Comparison of ENCODE assay signal across 11 cellular contexts in the genomic region with DNA sequence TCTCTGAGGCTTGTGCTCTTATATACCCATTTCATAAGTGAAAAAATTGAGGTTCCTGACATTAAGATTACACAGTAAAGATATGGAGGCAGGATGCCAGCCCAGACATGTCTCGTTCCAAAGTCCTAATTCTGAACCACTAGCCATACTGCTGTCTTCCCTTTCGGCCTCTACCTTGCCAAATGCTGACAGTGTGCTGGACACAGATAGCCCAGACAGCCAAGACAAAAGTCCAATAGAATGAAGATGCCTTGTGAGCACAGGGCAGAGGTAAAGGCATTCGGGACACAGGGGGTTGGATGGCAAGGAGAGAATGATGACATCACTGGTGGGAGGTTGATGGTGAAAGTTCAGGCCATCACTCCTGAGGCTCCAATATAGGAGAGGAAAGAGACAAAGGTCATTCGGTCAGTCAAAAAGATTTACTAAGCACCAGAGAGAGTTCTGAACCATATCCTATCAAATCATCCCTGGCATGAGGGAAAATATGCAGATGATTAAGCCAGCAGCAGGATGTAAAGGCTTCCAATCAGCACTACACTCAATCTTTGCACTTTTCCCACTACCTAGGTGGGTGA.
DNase-seq lines count a peak whose midpoint lies in the region; ATAC-seq and TF ChIP-seq lines count a peak whose summit lies in the region.
"Had no signal": no experiment of that assay in that cellular context is flagged by ENCODE, and none has a peak within 500 bp of the region (broad histone marks: within the 10 kb centered on the region; RNA-seq: fewer than 3 reads in every experiment).

No MANE protein-coding gene starts in this region.

- H3K9me3 Mint-ChIP-seq in Caco-2 (ENCODE audit: unreplicated experiment), result no peaks in the 10 kb centered on the region
- H3K9me3 Mint-ChIP-seq: naive B cell had no signal

- H3K9me2 ChIP-seq in SK-N-SH, result no peaks in the 10 kb centered on the region

- WGBS in SK-N-SH (ENCODE audit: low lambda C conversion rate), result 36% methylated on average over 4 of the region's 4 CpGs
- 68 to 85% methylated on average over 4 of the region's 4 CpGs for WGBS in heart right ventricle, 2 donors
- WGBS in prostate gland, result 85% methylated on average over 4 of the region's 4 CpGs

- H3K4me1 Mint-ChIP-seq in Caco-2 (ENCODE audit: low read depth, unreplicated experiment), result peaks cover 75% of the 10 kb centered on the region

- no peaks in the 10 kb centered on the region for H3K27me3 ChIP-seq in Caco-2 (replicated peaks; ENCODE audit: control insufficient read depth, insufficient read depth, low read length)
- no peaks in the 10 kb centered on the region for H3K27me3 ChIP-seq in SK-N-SH (ENCODE audit: insufficient read depth)
- no peaks in the 10 kb centered on the region for H3K27me3 ChIP-seq in heart right ventricle
- H3K27me3 ChIP-seq in prostate gland (replicated peaks; ENCODE audit: insufficient read depth), result no peaks in the 10 kb centered on the region
- no peaks in the 10 kb centered on the region for H3K27me3 ChIP-seq in SJCRH30

- CTCF ChIA-PET in Caco-2 (lab: Charles Lee) (interaction anchor here (1.7 kb wide), 1 partner anchor 58 kb away, joined by 5 read pairs; no protein-coding TSS in a partner anchor), SK-N-SH (lab: Yijun Ruan, JAX) (interaction anchor here (1.2 kb wide), 1 partner anchor 11 kb away, joined by 3 read pairs; no protein-coding TSS in a partner anchor)

- no peak overlapping the region for H2AFZ ChIP-seq in SK-N-SH (ENCODE audit: low read depth)

- peak overlapping the region; percentile 45; the same call in 1 of the 2 replicates for H3K9ac ChIP-seq in SK-N-SH

- no peaks in the 10 kb centered on the region for H3K27me3 Mint-ChIP-seq in Caco-2 (ENCODE audit: insufficient read depth, unreplicated experiment)
- H3K27me3 Mint-ChIP-seq: naive B cell had no signal

- H3K79me2 ChIP-seq in SK-N-SH (ENCODE audit: insufficient read depth), result peaks cover 84% of the 10 kb centered on the region

- TF ChIP-seq CTCF in Caco-2 (IDR thresholded peaks at IDR 0.05; ENCODE audit: insufficient read depth in 1 of 2, low read depth in 1 of 2, low read length in 1 of 2, severe bottlenecking in 1 of 2, unreplicated experiment in 1 of 2), result no peak
- TF ChIP-seq CTCF in SK-N-SH (IDR thresholded peaks at IDR 0.05), result no peak
- no peak for TF ChIP-seq CTCF in heart right ventricle (IDR thresholded peaks at IDR 0.05)
- no peak for TF ChIP-seq CTCF in prostate gland (IDR thresholded peaks at IDR 0.05)

- peaks cover 21% of the 10 kb centered on the region for H3K36me3 Mint-ChIP-seq in Caco-2 (ENCODE audit: insufficient read depth, unreplicated experiment)

- BruUV-seq in Caco-2 (replicated peaks; lab: Mats Ljungman, UMichigan), result no TSS peak

- peak; percentile 12 to 80; a peak in 2 of 4 replicates for TF ChIP-seq EP300 in SK-N-SH (IDR thresholded peaks at IDR 0.05; ENCODE audit: borderline replicate concordance in 1 of 2, low read depth in 1 of 2, low read length in 1 of 2)

- H4K20me1 ChIP-seq in SK-N-SH (ENCODE audit: insufficient read depth), result no peaks in the 10 kb centered on the region

- no peak for TF ChIP-seq POLR2A in prostate gland (IDR thresholded peaks at IDR 0.05)

- H3F3A ChIP-seq in SK-N-SH (replicated peaks; ENCODE audit: insufficient read depth), result peaks cover 30% of the 10 kb centered on the region

- no peak for TF ChIP-seq RAD21 in SK-N-SH (IDR thresholded peaks at IDR 0.05; ENCODE audit: low read length)

- peak overlapping the region; percentile 86 to 92 for H3K27ac ChIP-seq in SK-N-SH (ENCODE audit: low read depth in 2 of 2, low read length in 1 of 2)
- H3K27ac ChIP-seq in heart right ventricle, result peak overlapping the region in 7 of 10 donors; percentile 36 to 74 (median 47)
- peak overlapping the region; percentile 75 for H3K27ac ChIP-seq in prostate gland
- no peak overlapping the region for H3K27ac ChIP-seq in SJCRH30

- H3K4me2 ChIP-seq in SK-N-SH, result peak overlapping the region; percentile 66

- intact Hi-C loops in Caco-2 (cut with micrococcal nuclease; ENCODE audit: unreplicated experiment) (loop anchor here (1.0 to 5.0 kb wide), 8 partner anchors 25 to 293 kb away; partner anchors contain the start of genes JRKL and MTMR2), heart right ventricle (cut with DNase I) (no loop called here), prostate gland (cut with DNase I) (no loop called here)

- H3K9me3 ChIP-seq in Caco-2 (no peaks in the 10 kb centered on the region), SK-N-SH (no peaks in the 10 kb centered on the region), heart right ventricle (no peaks in the 10 kb centered on the region), prostate gland (no peaks in the 10 kb centered on the region), SJCRH30 (replicated peaks) (no peaks in the 10 kb centered on the region)

- ATAC-seq in heart right ventricle, result peak in 3 of 8 donors; percentile 17 to 36 (median 31)

- H3K4me3 ChIP-seq in Caco-2 (ENCODE audit: low read depth, low read length) (no peak overlapping the region), SK-N-SH (ENCODE audit: low read depth in 2 of 2, low read length in 1 of 2) (peak overlapping the region in 1 of 2 experiments; percentile 13; a peak in 1 of 4 replicates), heart right ventricle (no peak overlapping the region), prostate gland (no peak overlapping the region), SJCRH30 (no peak overlapping the region)

- H3K36me3 ChIP-seq in Caco-2 (ENCODE audit: control insufficient read depth, insufficient read depth, low read length), result no peaks in the 10 kb centered on the region
- peaks cover 2 to 6% of the 10 kb centered on the region in 2 experiments for H3K36me3 ChIP-seq in SK-N-SH (replicated peaks in 1 of 2; ENCODE audit: control insufficient read depth in 1 of 2, insufficient read depth in 2 of 2, low read length in 1 of 2)
- H3K36me3 ChIP-seq in heart right ventricle, result peaks cover 0 to 3% (median 0%) of the 10 kb centered on the region in 9 donors
- no peaks in the 10 kb centered on the region for H3K36me3 ChIP-seq in prostate gland
- no peaks in the 10 kb centered on the region for H3K36me3 ChIP-seq in SJCRH30

- H3K4me3 Mint-ChIP-seq in Caco-2 (ENCODE audit: unreplicated experiment), result peak overlapping the region; percentile 65
- H3K4me3 Mint-ChIP-seq: CD14-positive monocyte, naive B cell had no signal

- peaks cover 74% of the 10 kb centered on the region for H3K4me1 ChIP-seq in Caco-2
- peaks cover 29 to 37% of the 10 kb centered on the region in 2 experiments for H3K4me1 ChIP-seq in SK-N-SH (ENCODE audit: control insufficient read depth in 1 of 2, insufficient read depth in 2 of 2, low read depth in 1 of 2, low read length in 1 of 2)
- peaks cover 0 to 36% (median 15%) of the 10 kb centered on the region in 9 donors for H3K4me1 ChIP-seq in heart right ventricle
- H3K4me1 ChIP-seq in prostate gland (replicated peaks), result peaks cover 12% of the 10 kb centered on the region
- H3K4me1 ChIP-seq in SJCRH30, result peaks cover 9% of the 10 kb centered on the region

- H3K27ac Mint-ChIP-seq in Caco-2 (ENCODE audit: unreplicated experiment), result peak overlapping the region; percentile 94

- POLR2A ChIA-PET in Caco-2 (lab: Charles Lee), result no interaction called here
- POLR2A ChIA-PET in SK-N-SH (lab: Yijun Ruan, JAX), result no interaction called here

- DNase-seq in Caco-2 (peak; percentile 66 to 84), SK-N-SH (no peak), heart right ventricle (no peak), prostate gland (ENCODE audit: low spot score) (no peak), SJCRH30 (no peak), NOMO-1 treated with DMSO at 0.1 percent for 48 hours (lab: John Stamatoyannopoulos, UW; ENCODE audit: unreplicated experiment) (no peak), iPS-NIHi11 (ENCODE audit: low spot score) (no peak), SHP77 treated with DMSO at 0.1 percent for 48 hours (lab: John Stamatoyannopoulos, UW) (no peak)
- DNase-seq: naive B cell, NCI-H446 had no signal

TF ChIP-seq in SK-N-SH, 30 proteins besides CTCF, POLR2A, EP300 and RAD21:
- TF ChIP-seq, protein P1, sequence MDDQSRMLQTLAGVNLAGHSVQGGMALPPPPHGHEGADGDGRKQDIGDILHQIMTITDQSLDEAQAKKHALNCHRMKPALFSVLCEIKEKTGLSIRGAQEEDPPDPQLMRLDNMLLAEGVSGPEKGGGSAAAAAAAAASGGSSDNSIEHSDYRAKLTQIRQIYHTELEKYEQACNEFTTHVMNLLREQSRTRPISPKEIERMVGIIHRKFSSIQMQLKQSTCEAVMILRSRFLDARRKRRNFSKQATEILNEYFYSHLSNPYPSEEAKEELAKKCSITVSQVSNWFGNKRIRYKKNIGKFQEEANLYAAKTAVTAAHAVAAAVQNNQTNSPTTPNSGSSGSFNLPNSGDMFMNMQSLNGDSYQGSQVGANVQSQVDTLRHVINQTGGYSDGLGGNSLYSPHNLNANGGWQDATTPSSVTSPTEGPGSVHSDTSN (IDR thresholded peaks at IDR 0.05), result peak; percentile 81
- peak; percentile 91 for TF ChIP-seq RXRA (IDR thresholded peaks at IDR 0.05; ENCODE audit: borderline replicate concordance, low read depth)
- no peak for TF ChIP-seq POLR2AphosphoS5 (IDR thresholded peaks at IDR 0.05; ENCODE audit: low read depth, low read length)
- 0 out of 2 replicates have a peak, but pooled peaks have one; percentile 32 for TF ChIP-seq TEAD4 (IDR thresholded peaks at IDR 0.05; ENCODE audit: borderline replicate concordance, insufficient read depth)
- peak; percentile 41; the same call in 1 of the 2 replicates for TF ChIP-seq FOSL2 (IDR thresholded peaks at IDR 0.05; ENCODE audit: borderline replicate concordance, low read depth)
- TF ChIP-seq RFX5 (IDR thresholded peaks at IDR 0.05; ENCODE audit: low read length), result no peak
- TF ChIP-seq TCF12 (IDR thresholded peaks at IDR 0.05), result peak; percentile 83
- TF ChIP-seq SMC3 (IDR thresholded peaks at IDR 0.05; ENCODE audit: low read depth, low read length), result no peak
- TF ChIP-seq EZH2phosphoT487 (IDR thresholded peaks at IDR 0.05; ENCODE audit: borderline replicate concordance, low read depth), result no peak
- TF ChIP-seq NFIC (IDR thresholded peaks at IDR 0.05; ENCODE audit: borderline replicate concordance), result peak; percentile 62; the same call in 1 of the 2 replicates

Comparison
In these comparisons a context has a peak if more than half of its experiments do, and no peak if none do; other contexts are left out.
1. DNase-seq: peak in Caco-2 (2 of 2); none in SK-N-SH (single experiment), heart right ventricle (0 of 2), prostate gland (single experiment), SJCRH30 (0 of 2), NOMO-1 treated with DMSO at 0.1 percent for 48 hours (single experiment), iPS-NIHi11 (single experiment) and SHP77 treated with DMSO at 0.1 percent for 48 hours (single experiment).